Comparison of ENCODE assay signal across 1 cellular context in genomic region chr15:54840999-54841398, GRCh38.
A peak's percentile ranks its signal among the peaks of the same experiment; 100 is the strongest.
TF ChIP-seq lines count a peak whose summit lies in the region.

No MANE protein-coding gene starts in this region.

TF ChIP-seq in Ishikawa, 13 proteins besides CTCF, POLR2A, EP300 and RAD21 (continued from another document):
- TF ChIP-seq REST (IDR thresholded peaks at IDR 0.05; ENCODE audit: low read depth), result peak; percentile 44; the same call in 1 of the 2 replicates
- no peak for TF ChIP-seq FOXM1 (IDR thresholded peaks at IDR 0.05; ENCODE audit: borderline replicate concordance, low read depth)
- TF ChIP-seq EGR1 (IDR thresholded peaks at IDR 0.05), result no peak
